8 cellular contexts compared by ENCODE assay signal in the genomic region with DNA sequence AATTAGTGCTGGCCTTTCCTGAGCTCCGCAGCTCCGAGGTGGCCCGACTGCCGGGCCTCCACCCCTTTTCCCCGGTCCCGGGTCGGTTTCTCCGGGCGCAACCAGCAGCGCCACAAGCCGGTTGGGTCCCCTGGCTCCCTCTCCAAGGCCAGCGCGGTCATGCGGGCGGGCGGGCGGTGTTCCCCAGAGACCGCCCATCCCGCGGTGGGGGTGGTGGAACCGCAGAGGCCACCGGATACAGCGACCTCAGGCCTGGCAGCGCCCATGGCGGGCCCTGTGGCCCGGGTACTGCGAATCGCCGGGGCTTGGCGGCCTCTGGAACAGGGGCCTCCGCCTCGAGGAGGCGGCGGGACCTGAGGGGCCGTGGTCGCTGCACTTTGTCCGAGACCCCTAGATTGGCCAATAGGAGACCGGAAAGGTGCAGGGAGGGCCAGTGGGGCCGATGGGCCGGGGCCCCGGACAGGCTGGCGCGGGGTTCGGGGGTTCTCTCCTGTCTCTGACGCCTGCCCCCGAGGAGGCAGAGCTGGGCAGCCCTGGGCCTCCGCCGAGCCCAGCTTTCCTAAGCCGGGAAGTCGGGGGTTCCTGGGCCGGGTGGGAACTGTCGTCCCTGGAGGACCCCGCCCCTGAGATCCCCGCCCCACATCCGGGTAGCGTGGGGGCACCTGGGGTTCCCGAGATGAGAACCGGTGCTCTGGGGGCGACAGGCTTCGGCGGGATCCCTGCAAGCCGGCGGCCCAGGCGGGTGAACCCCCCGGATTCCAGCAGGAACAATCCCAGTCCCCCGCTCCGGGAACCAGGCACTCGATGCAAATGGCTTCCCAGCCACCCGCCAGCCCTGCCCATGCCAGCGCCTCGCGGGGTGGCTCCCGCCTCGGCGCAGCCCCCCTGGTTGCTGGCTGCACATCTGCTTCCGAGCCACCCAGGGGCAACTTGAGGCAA.
A peak's percentile ranks its signal among the peaks of the same experiment; 100 is the strongest.
DNase-seq lines count a peak whose midpoint lies in the region; ATAC-seq and TF ChIP-seq lines count a peak whose summit lies in the region.

No MANE protein-coding gene starts in this region.

- intact Hi-C loops in stomach (cut with DNase I; ENCODE audit: low total_unique reads), result no loop called here

- H3K36me3 ChIP-seq in fibroblast of lung (ENCODE audit: control insufficient read depth, insufficient read depth, low read length), result no peaks in the 10 kb centered on the region
- H3K36me3 ChIP-seq in mucosa of rectum (ENCODE audit: control insufficient read depth in 2 of 2, insufficient read depth in 2 of 2, low read length in 2 of 2), result no peaks in the 10 kb centered on the region
- no peaks in the 10 kb centered on the region for H3K36me3 ChIP-seq in stomach

- no peaks in the 10 kb centered on the region for H4K20me1 ChIP-seq in fibroblast of lung (ENCODE audit: control insufficient read depth, extremely low read depth, insufficient read depth, low read length)

- H3K4me3 Mint-ChIP-seq in activated CD8-positive, alpha-beta T cell treated with anti-CD3 and anti-CD28 coated beads, Interleukin-2, amount 10 ng/mL, durations not matched to agents 7 days and 5 days, result peak overlapping the region; percentile 33

- DNase-seq in GM04504 (ENCODE audit: low read depth) (peak; percentile 10), fibroblast of lung (ENCODE audit: low read depth in 2 of 2) (peak; percentile 51 to 55), stomach (peak; percentile 79), SW 1271 (lab: John Stamatoyannopoulos, UW) (no peak), NCI-H2196 (lab: John Stamatoyannopoulos, UW; ENCODE audit: unreplicated experiment) (no peak)
- DNase-seq in activated CD8-positive, alpha-beta T cell treated with anti-CD3 and anti-CD28 coated beads, Interleukin-2, amount 10 ng/mL, durations not matched to agents 7 days and 5 days, result peak; percentile 32

- H3K27me3 ChIP-seq in fibroblast of lung (ENCODE audit: control insufficient read depth, insufficient read depth, low read length) (no peaks in the 10 kb centered on the region), mucosa of rectum (ENCODE audit: control insufficient read depth in 2 of 2, insufficient read depth in 2 of 2, low read length in 2 of 2) (no peaks in the 10 kb centered on the region), stomach (no peaks in the 10 kb centered on the region)

- ATAC-seq in HG03066 (IDR thresholded peaks at IDR 0.05; ENCODE audit: low read depth, unreplicated experiment), result peak; percentile 57
- ATAC-seq in activated CD8-positive, alpha-beta T cell treated with anti-CD3 and anti-CD28 coated beads, Interleukin-2, amount 10 ng/mL, durations not matched to agents 7 days and 5 days, result peak; percentile 49

- TF ChIP-seq CTCF in fibroblast of lung (conservative IDR thresholded peaks at IDR 0.05 in 1 of 2, IDR thresholded peaks at IDR 0.05 in 1 of 2; ENCODE audit: low read depth in 1 of 2, low read length in 2 of 2) (no peak), stomach (IDR thresholded peaks at IDR 0.05) (no peak)

- no peaks in the 10 kb centered on the region for H3K36me3 Mint-ChIP-seq in activated CD8-positive, alpha-beta T cell treated with anti-CD3 and anti-CD28 coated beads, Interleukin-2, amount 10 ng/mL, durations not matched to agents 7 days and 5 days (ENCODE audit: low read depth)

- H3K27ac Mint-ChIP-seq in activated CD8-positive, alpha-beta T cell treated with anti-CD3 and anti-CD28 coated beads, Interleukin-2, amount 10 ng/mL, durations not matched to agents 7 days and 5 days, result no peak overlapping the region

- CTCF ChIA-PET in activated CD8-positive, alpha-beta T cell treated with anti-CD3 and anti-CD28 coated beads, Interleukin-2, amount 10 ng/mL, durations not matched to agents 7 days and 5 days (lab: Charles Lee), result no interaction called here

- peak overlapping the region; percentile 30 for H3K9ac ChIP-seq in fibroblast of lung (ENCODE audit: insufficient read depth, low read length)
- H3K9ac ChIP-seq in mucosa of rectum (ENCODE audit: low read depth in 1 of 2, low read length in 2 of 2), result peak overlapping the region; percentile 72 to 78

- no peaks in the 10 kb centered on the region for H3K9me3 Mint-ChIP-seq in activated CD8-positive, alpha-beta T cell treated with anti-CD3 and anti-CD28 coated beads, Interleukin-2, amount 10 ng/mL, durations not matched to agents 7 days and 5 days (ENCODE audit: insufficient read depth)

- TF ChIP-seq POLR2A in stomach (IDR thresholded peaks at IDR 0.05), result no peak

- H3K27me3 Mint-ChIP-seq in activated CD8-positive, alpha-beta T cell treated with anti-CD3 and anti-CD28 coated beads, Interleukin-2, amount 10 ng/mL, durations not matched to agents 7 days and 5 days (ENCODE audit: low read depth), result peaks cover 55% of the 10 kb centered on the region

- H3K79me2 ChIP-seq in fibroblast of lung (ENCODE audit: control insufficient read depth, insufficient read depth, low read length), result no peaks in the 10 kb centered on the region

- H3K9me3 ChIP-seq in fibroblast of lung (ENCODE audit: control insufficient read depth, insufficient read depth, low read depth, low read length), result no peaks in the 10 kb centered on the region
- H3K9me3 ChIP-seq in mucosa of rectum (ENCODE audit: control insufficient read depth in 2 of 2, low read length in 2 of 2), result no peaks in the 10 kb centered on the region
- no peaks in the 10 kb centered on the region for H3K9me3 ChIP-seq in stomach

- H3K4me1 Mint-ChIP-seq in activated CD8-positive, alpha-beta T cell treated with anti-CD3 and anti-CD28 coated beads, Interleukin-2, amount 10 ng/mL, durations not matched to agents 7 days and 5 days (ENCODE audit: low read depth), result peaks cover 5% of the 10 kb centered on the region

- H3K27ac ChIP-seq in fibroblast of lung (ENCODE audit: insufficient read depth, low read length), result no peak overlapping the region
- peak overlapping the region; percentile 55 to 67 for H3K27ac ChIP-seq in mucosa of rectum (ENCODE audit: low read depth in 2 of 2, low read length in 2 of 2)
- peak overlapping the region; percentile 72 to 90 (median 83) for H3K27ac ChIP-seq in stomach

- POLR2A ChIA-PET in activated CD8-positive, alpha-beta T cell treated with anti-CD3 and anti-CD28 coated beads, Interleukin-2, amount 10 ng/mL, durations not matched to agents 7 days and 5 days (lab: Charles Lee), result no interaction called here

- no peak for TF ChIP-seq EP300 in stomach (IDR thresholded peaks at IDR 0.05)

- peak overlapping the region; percentile 5 to 59 (median 49) for H3K4me3 ChIP-seq in fibroblast of lung (replicated peaks in 1 of 4; ENCODE audit: control extremely low read depth in 1 of 4, insufficient read depth in 1 of 4, low read depth in 3 of 4, low read length in 4 of 4)
- H3K4me3 ChIP-seq in mucosa of rectum (ENCODE audit: low read length in 2 of 2), result peak overlapping the region; percentile 71 to 74
- H3K4me3 ChIP-seq in stomach, result peak overlapping the region; percentile 50 to 58 (median 55)

- no peaks in the 10 kb centered on the region for H3K4me1 ChIP-seq in fibroblast of lung (ENCODE audit: control insufficient read depth, extremely low read depth, insufficient read depth, low read length)
- H3K4me1 ChIP-seq in mucosa of rectum (ENCODE audit: control insufficient read depth in 2 of 2, insufficient read depth in 2 of 2, low read length in 2 of 2), result peaks cover 0 to 8% of the 10 kb centered on the region in 2 donors
- H3K4me1 ChIP-seq in stomach, result peaks cover 21 to 42% (median 30%) of the 10 kb centered on the region in 4 donors

- WGBS in stomach, 5 donors, result 3 to 11% (median 8%) methylated on average over 31 to 76 of the region's 76 CpGs

- H2AFZ ChIP-seq in fibroblast of lung (ENCODE audit: low read length), result peak overlapping the region; percentile 40

- H3K4me2 ChIP-seq in fibroblast of lung (ENCODE audit: extremely low read depth, insufficient read depth, low read length), result peak overlapping the region; percentile 72

Comparison
In these comparisons a context has a peak if more than half of its experiments do, and no peak if none do; other contexts are left out.
1. DNase-seq: peak in GM04504 (single experiment), activated CD8-positive, alpha-beta T cell treated with anti-CD3 and anti-CD28 coated beads, Interleukin-2, amount 10 ng/mL, durations not matched to agents 7 days and 5 days (single experiment), fibroblast of lung (2 of 2) and stomach (single experiment); none in SW 1271 (0 of 2) and NCI-H2196 (single experiment).
2. Peak in every context shown above with its lines, with median percentiles within 50 percentile points of each other: H3K4me3 ChIP-seq.